22 cellular contexts compared by ENCODE assay signal in the genomic region with DNA sequence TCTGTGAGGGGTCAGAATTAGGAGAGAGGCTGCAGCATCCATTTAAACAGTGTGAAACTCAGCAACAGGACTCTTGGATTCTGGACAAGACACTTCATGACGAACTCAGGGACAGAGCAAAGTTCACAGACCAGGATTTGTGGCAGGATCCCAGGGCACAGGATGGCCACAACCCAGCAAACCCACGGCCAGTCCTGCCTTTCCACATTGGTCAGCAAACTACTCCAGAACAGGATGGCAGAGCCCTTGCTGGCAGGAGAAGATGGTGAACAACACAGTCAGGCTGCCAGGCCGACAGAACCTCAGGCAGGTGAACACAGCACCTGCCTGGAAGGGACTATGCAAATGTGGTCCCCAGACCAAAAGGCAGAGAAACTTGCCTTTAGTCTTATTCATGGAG. TPM values are rescaled to one million over a fixed set of nuclear protein-coding genes. Genes with fewer than 3 reads are reported as not detected.
A peak's percentile ranks its signal among the peaks of the same experiment; 100 is the strongest.
DNase-seq lines count a peak whose midpoint lies in the region; ATAC-seq and TF ChIP-seq lines count a peak whose summit lies in the region.
"Had no signal": no experiment of that assay in that cellular context is flagged by ENCODE, and none has a peak within 500 bp of the region (broad histone marks: within the 10 kb centered on the region; RNA-seq: fewer than 3 reads in every experiment).

No MANE protein-coding gene starts in this region.

- H4K20me1 ChIP-seq in SK-N-SH (ENCODE audit: insufficient read depth), result no peaks in the 10 kb centered on the region
- H4K20me1 ChIP-seq: BLaER1 had no signal

- no peak for TF ChIP-seq POLR2A in esophagus squamous epithelium (IDR thresholded peaks at IDR 0.05)
- no peak for TF ChIP-seq POLR2A in upper lobe of left lung (IDR thresholded peaks at IDR 0.05)

- H3K9me3 ChIP-seq in esophagus squamous epithelium (no peaks in the 10 kb centered on the region), upper lobe of left lung (no peaks in the 10 kb centered on the region), SK-N-SH (no peaks in the 10 kb centered on the region)
- H3K9me3 ChIP-seq: SJSA1, uterus had no signal

- 60 to 61% methylated on average over 1 to 2 of the region's 3 CpGs for WGBS in esophagus squamous epithelium, 2 donors
- 68% methylated on average over 3 of the region's 3 CpGs; no CpG with 5 or more reads in 1 of the 2 donors for WGBS in upper lobe of left lung, 2 donors
- 0% methylated on average over 3 of the region's 3 CpGs for WGBS in SK-N-SH (ENCODE audit: low lambda C conversion rate)

- peaks cover 3% of the 10 kb centered on the region for H3K9me3 Mint-ChIP-seq in nephron
- H3K9me3 Mint-ChIP-seq: activated T-cell treated with anti-CD3 and anti-CD28 coated beads, Interleukin-2, amount 50 U/mL, for 24 hours had no signal

- CTCF ChIA-PET in SK-N-SH (lab: Yijun Ruan, JAX), result interaction anchor here (1.0 to 1.8 kb wide), 5 partner anchors 33 to 327 kb away, joined by 3 to 4 read pairs (median 3); no protein-coding TSS in a partner anchor

- H3K27me3 ChIP-seq in esophagus squamous epithelium, result peaks cover 0 to 29% (median 0%) of the 10 kb centered on the region in 4 donors
- H3K27me3 ChIP-seq in upper lobe of left lung, result no peaks in the 10 kb centered on the region
- H3K27me3 ChIP-seq in SK-N-SH (ENCODE audit: insufficient read depth), result no peaks in the 10 kb centered on the region
- H3K27me3 ChIP-seq: BLaER1, SJSA1, uterus had no signal

- H3K36me3 ChIP-seq in esophagus squamous epithelium, result peaks cover 0 to under 1% (median 0%) of the 10 kb centered on the region in 3 donors
- no peaks in the 10 kb centered on the region for H3K36me3 ChIP-seq in upper lobe of left lung
- H3K36me3 ChIP-seq in SK-N-SH (replicated peaks in 1 of 2; ENCODE audit: control insufficient read depth in 1 of 2, insufficient read depth in 2 of 2, low read length in 1 of 2), result no peaks in the 10 kb centered on the region
- H3K36me3 ChIP-seq: BLaER1, SJSA1, uterus had no signal

- H3K4me3 ChIP-seq in esophagus squamous epithelium (no peak overlapping the region), upper lobe of left lung (no peak overlapping the region), SK-N-SH (ENCODE audit: low read depth in 2 of 2, low read length in 1 of 2) (no peak overlapping the region)
- H3K4me3 ChIP-seq: BLaER1, SJSA1, uterus had no signal

- H3K27ac ChIP-seq in esophagus squamous epithelium (peak overlapping the region in 3 of 4 donors; percentile 26 to 64 (median 59)), upper lobe of left lung (peak overlapping the region in 3 of 4 donors; percentile 42 to 71 (median 47)), SK-N-SH (ENCODE audit: low read depth in 2 of 2, low read length in 1 of 2) (peak overlapping the region in 1 of 2 experiments; percentile 80; a peak in 1 of 4 replicates)
- H3K27ac ChIP-seq: BLaER1, SJSA1 had no signal

- DNase-seq in Right ventricle myocardium superior (no peak), cardiac septum (ENCODE audit: low spot score) (no peak), esophagus squamous epithelium (lab: John Stamatoyannopoulos, UW) (no peak), upper lobe of left lung (no peak), D341Med (ENCODE audit: low spot score) (no peak), SK-N-SH (no peak)
- DNase-seq: activated CD4-positive, alpha-beta memory T cell treated with anti-CD3 and anti-CD28 coated beads for 36 hours; activated naive CD4-positive, alpha-beta T cell treated with anti-CD3 and anti-CD28 coated beads, Interleukin-2, amount 50 U/mL, for 16 hours; activated T-cell treated with anti-CD3 and anti-CD28 coated beads, Interleukin-2, amount 50 U/mL, for 24 hours; NCI-H1436 treated with DMSO at 0.1 percent for 48 hours; NCI-H748 treated with DMSO at 0.1 percent for 48 hours; PC-3; uterus had no signal

- TF ChIP-seq CTCF in esophagus squamous epithelium (IDR thresholded peaks at IDR 0.05), result no peak
- no peak for TF ChIP-seq CTCF in nephron (IDR thresholded peaks at IDR 0.05; ENCODE audit: unreplicated experiment in 3 of 3)
- TF ChIP-seq CTCF in upper lobe of left lung (IDR thresholded peaks at IDR 0.05), result no peak
- TF ChIP-seq CTCF in SK-N-SH (IDR thresholded peaks at IDR 0.05), result no peak

- H3K9me2 ChIP-seq in SK-N-SH, result no peaks in the 10 kb centered on the region

- H3K27me3 Mint-ChIP-seq in nephron (ENCODE audit: low read depth), result no peaks in the 10 kb centered on the region

- intact Hi-C loops in Right ventricle myocardium superior (cut with DNase I) (no loop called here), cardiac septum (cut with DNase I) (no loop called here), esophagus squamous epithelium (cut with DNase I) (no loop called here)

- H3F3A ChIP-seq in SK-N-SH (replicated peaks; ENCODE audit: insufficient read depth), result no peaks in the 10 kb centered on the region

- H3K79me2 ChIP-seq in SK-N-SH (ENCODE audit: insufficient read depth), result no peaks in the 10 kb centered on the region

- ATAC-seq in Right ventricle myocardium superior (ENCODE audit: poor library complexity) (peak; percentile 4), upper lobe of left lung (ENCODE audit: low FRiP score in 2 of 2) (no peak), HG03097 (IDR thresholded peaks at IDR 0.05; ENCODE audit: low FRiP score, unreplicated experiment) (no peak)
- ATAC-seq: PC-3 had no signal

- no peak overlapping the region for H3K4me3 Mint-ChIP-seq in nephron
- H3K4me3 Mint-ChIP-seq: activated CD4-positive, alpha-beta memory T cell treated with anti-CD3 and anti-CD28 coated beads for 36 hours; activated T-cell treated with anti-CD3 and anti-CD28 coated beads, Interleukin-2, amount 50 U/mL, for 24 hours had no signal

- TF ChIP-seq RAD21 in SK-N-SH (IDR thresholded peaks at IDR 0.05; ENCODE audit: low read length), result no peak

- no peak for TF ChIP-seq EP300 in upper lobe of left lung (IDR thresholded peaks at IDR 0.05)
- no peak for TF ChIP-seq EP300 in SK-N-SH (IDR thresholded peaks at IDR 0.05; ENCODE audit: borderline replicate concordance in 1 of 2, low read depth in 1 of 2, low read length in 1 of 2)

- no peak overlapping the region for H3K9ac ChIP-seq in SK-N-SH
- H3K9ac ChIP-seq: BLaER1 had no signal

- H3K4me1 Mint-ChIP-seq in nephron, result peaks cover 79% of the 10 kb centered on the region

- peaks cover 10% of the 10 kb centered on the region for H3K36me3 Mint-ChIP-seq in nephron (ENCODE audit: low read depth)
- H3K36me3 Mint-ChIP-seq: activated CD4-positive, alpha-beta memory T cell treated with anti-CD3 and anti-CD28 coated beads for 36 hours had no signal

- H3K4me1 ChIP-seq in esophagus squamous epithelium (peaks cover 6 to 53% (median 23%) of the 10 kb centered on the region in 3 donors), upper lobe of left lung (peaks cover 25 to 57% (median 43%) of the 10 kb centered on the region in 4 donors), SK-N-SH (ENCODE audit: control insufficient read depth in 1 of 2, insufficient read depth in 2 of 2, low read depth in 1 of 2, low read length in 1 of 2) (peaks cover 0 to 45% of the 10 kb centered on the region in 2 experiments; a peak in 2 of 4 replicates)
- H3K4me1 ChIP-seq: SJSA1, uterus had no signal

- no peak overlapping the region for H3K4me2 ChIP-seq in SK-N-SH
- H3K4me2 ChIP-seq: BLaER1 had no signal

- POLR2A ChIA-PET in SK-N-SH (lab: Yijun Ruan, JAX), result no interaction called here

- no peak overlapping the region for H2AFZ ChIP-seq in SK-N-SH (ENCODE audit: low read depth)

- H3K27ac Mint-ChIP-seq in nephron, result peak overlapping the region in 2 of 3 experiments; percentile 13 to 67
- H3K27ac Mint-ChIP-seq: activated CD4-positive, alpha-beta memory T cell treated with anti-CD3 and anti-CD28 coated beads for 36 hours; activated T-cell treated with anti-CD3 and anti-CD28 coated beads, Interleukin-2, amount 50 U/mL, for 24 hours had no signal

TF ChIP-seq in SK-N-SH, 30 proteins besides CTCF, POLR2A, EP300 and RAD21 (continues in another document):
- TF ChIP-seq SMC3 (IDR thresholded peaks at IDR 0.05; ENCODE audit: low read depth, low read length), result no peak
- TF ChIP-seq SIN3A (IDR thresholded peaks at IDR 0.05; ENCODE audit: borderline replicate concordance, low read depth, low read length), result no peak
- TF ChIP-seq RXRA (IDR thresholded peaks at IDR 0.05; ENCODE audit: borderline replicate concordance, low read depth), result no peak
- TF ChIP-seq EZH2phosphoT487 (IDR thresholded peaks at IDR 0.05; ENCODE audit: borderline replicate concordance, low read depth), result no peak
- TF ChIP-seq MEF2A (IDR thresholded peaks at IDR 0.05; ENCODE audit: borderline replicate concordance, low read depth), result no peak
- no peak for TF ChIP-seq ELF1 (IDR thresholded peaks at IDR 0.05)
- no peak for TF ChIP-seq FOXJ3 (CRISPR knock-in tag; IDR thresholded peaks at IDR 0.05)
- TF ChIP-seq, protein P1, sequence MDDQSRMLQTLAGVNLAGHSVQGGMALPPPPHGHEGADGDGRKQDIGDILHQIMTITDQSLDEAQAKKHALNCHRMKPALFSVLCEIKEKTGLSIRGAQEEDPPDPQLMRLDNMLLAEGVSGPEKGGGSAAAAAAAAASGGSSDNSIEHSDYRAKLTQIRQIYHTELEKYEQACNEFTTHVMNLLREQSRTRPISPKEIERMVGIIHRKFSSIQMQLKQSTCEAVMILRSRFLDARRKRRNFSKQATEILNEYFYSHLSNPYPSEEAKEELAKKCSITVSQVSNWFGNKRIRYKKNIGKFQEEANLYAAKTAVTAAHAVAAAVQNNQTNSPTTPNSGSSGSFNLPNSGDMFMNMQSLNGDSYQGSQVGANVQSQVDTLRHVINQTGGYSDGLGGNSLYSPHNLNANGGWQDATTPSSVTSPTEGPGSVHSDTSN (IDR thresholded peaks at IDR 0.05), result no peak
- no peak for TF ChIP-seq RCOR1 (IDR thresholded peaks at IDR 0.05; ENCODE audit: low read length)
- TF ChIP-seq TAF1 (IDR thresholded peaks at IDR 0.05; ENCODE audit: borderline replicate concordance, low read depth, low read length), result no peak
- TF ChIP-seq MXI1 (IDR thresholded peaks at IDR 0.05; ENCODE audit: low read depth, low read length), result no peak
- TF ChIP-seq TCF12 (IDR thresholded peaks at IDR 0.05), result no peak
- no peak for TF ChIP-seq FOSL2 (IDR thresholded peaks at IDR 0.05; ENCODE audit: borderline replicate concordance, low read depth)

RNA-seq across cellular contexts. Expression of gene VSTM4, which starts 34.4 kb away (rescaled TPM):
- 22.4 TPM for total RNA-seq in Right ventricle myocardium superior
- total RNA-seq in cardiac septum, result 24.4 TPM
- 1 to 10 TPM in 3 of 4 donors, under 1 TPM in 1; 0.80 to 6.9 (median 1.9) TPM for total RNA-seq in esophagus squamous epithelium
- total RNA-seq in upper lobe of left lung, result 10 to 100 TPM in 4 of 6 donors, 1 to 10 TPM in 2; 8.5 to 24.3 (median 13.2) TPM
- 0.39 TPM in 2 replicates for polyA plus RNA-seq in SK-N-SH (2012; rRNA removed)
- polyA plus RNA-seq in SK-N-SH (2012; cell fraction: cytosol; rRNA removed), result 0.36 and 0.63 TPM in 2 replicates
- 0.22 and 0.39 TPM in 2 replicates for polyA plus RNA-seq in SK-N-SH (2012; cell fraction: nucleus; rRNA removed)
- total RNA-seq: PC-3 had no signal

RNA-seq across cellular contexts. Expression of gene FAM170B, which starts 52.9 kb away (rescaled TPM):
- total RNA-seq in Right ventricle myocardium superior (not detected), cardiac septum (not detected), esophagus squamous epithelium (not detected), upper lobe of left lung (under 1 TPM in 1 of 6 donors, not detected in 5; 0.24 TPM)
- polyA plus RNA-seq in SK-N-SH (2012; rRNA removed), result not detected in 2 replicates
- polyA plus RNA-seq in SK-N-SH (2012; cell fraction: cytosol; rRNA removed), result not detected in 2 replicates
- polyA plus RNA-seq in SK-N-SH (2012; cell fraction: nucleus; rRNA removed), result not detected in 2 replicates
- total RNA-seq: A673; activated CD4-positive, alpha-beta memory T cell treated with anti-CD3 and anti-CD28 coated beads for 36 hours; endothelial cell of umbilical vein; kidney epithelial cell; mononuclear cell; PC-3; renal cortical epithelial cell; SJSA1; uterus had no signal
- polyA plus RNA-seq: endothelial cell of umbilical vein had no signal
